19 cellular contexts compared by ENCODE assay signal in the genomic region with DNA sequence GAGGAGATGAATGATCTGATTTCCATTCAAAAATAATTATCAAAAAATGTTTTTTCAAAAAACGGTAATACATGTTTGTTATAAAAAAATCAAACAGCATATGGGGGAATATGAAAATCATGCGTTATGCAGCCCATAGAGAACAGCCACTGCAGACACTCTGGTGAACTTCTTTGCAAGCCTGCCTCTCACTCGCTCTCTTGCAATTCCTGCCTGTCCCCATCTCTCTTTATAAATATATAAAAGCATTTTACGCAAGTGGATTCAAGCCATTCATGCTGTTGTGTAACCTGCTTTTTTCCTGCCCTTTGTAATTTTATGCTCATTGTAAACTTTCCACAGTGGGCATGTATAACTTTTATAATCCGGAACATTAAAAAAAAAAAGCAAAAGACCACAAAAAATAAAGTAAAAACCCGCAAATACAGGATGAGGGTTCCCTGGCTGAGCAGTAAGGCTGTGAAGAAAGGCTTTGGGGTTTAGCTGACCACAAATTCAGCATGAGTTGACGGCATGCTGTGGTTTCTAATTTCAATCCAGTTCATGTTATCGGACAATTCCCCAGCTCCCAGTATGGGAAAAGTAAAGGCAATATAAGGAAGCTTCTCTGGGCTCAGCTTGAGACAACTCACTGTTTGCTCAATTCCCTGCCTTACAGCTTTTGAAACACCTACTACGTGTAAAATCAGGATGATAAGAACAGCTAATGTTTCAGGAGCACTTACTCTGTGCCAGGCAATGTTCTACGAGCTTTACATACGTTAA. TPM values are rescaled to one million over a fixed set of nuclear protein-coding genes. Genes with fewer than 3 reads are reported as not detected.
A peak's percentile ranks its signal among the peaks of the same experiment; 100 is the strongest.
DNase-seq lines count a peak whose midpoint lies in the region; ATAC-seq and TF ChIP-seq lines count a peak whose summit lies in the region.
"Had no signal": no experiment of that assay in that cellular context is flagged by ENCODE, and none has a peak within 500 bp of the region (broad histone marks: within the 10 kb centered on the region; RNA-seq: fewer than 3 reads in every experiment).

No MANE protein-coding gene starts in this region.

- H3K36me3 ChIP-seq in DND-41 (ENCODE audit: insufficient read depth, low read length) (no peaks in the 10 kb centered on the region), SK-N-MC (ENCODE audit: insufficient read depth, low read length) (no peaks in the 10 kb centered on the region), right atrium auricular region (no peaks in the 10 kb centered on the region)
- H3K36me3 ChIP-seq: gastroesophageal sphincter, ovary had no signal

- H3K9me3 ChIP-seq in DND-41 (ENCODE audit: insufficient read depth, low read length, severe bottlenecking) = no peaks in the 10 kb centered on the region
- H3K9me3 ChIP-seq in SK-N-MC (ENCODE audit: low read depth, low read length) = no peaks in the 10 kb centered on the region
- H3K9me3 ChIP-seq in right atrium auricular region = no peaks in the 10 kb centered on the region
- H3K9me3 ChIP-seq: gastroesophageal sphincter, ovary, SK-N-SH had no signal

- DNase-seq in AG09309 (ENCODE audit: low read depth) = peak; percentile 39
- peak; percentile 18 for DNase-seq in DND-41
- no peak for DNase-seq in SK-N-MC (ENCODE audit: low read depth, low spot score)
- DNase-seq in choroid plexus epithelial cell (ENCODE audit: low read depth) = peak; percentile 60
- DNase-seq in NCI-H69 (lab: John Stamatoyannopoulos, UW) = no peak
- DNase-seq in right atrium auricular region (ENCODE audit: low spot score) = no peak
- no peak for DNase-seq in HUDEP-2 (lab: John Stamatoyannopoulos, UW; ENCODE audit: unreplicated experiment in 76 of 76)
- DNase-seq: activated CD4-positive, alpha-beta T cell treated with anti-CD3 and anti-CD28 coated beads, Interleukin-2, amount 50 U/mL, for 1 hour; erythroblast; Karpas-422; left ventricle myocardium superior; NCI-H1417 treated with DMSO at 0.1 percent for 48 hours; ovary; PC-9; SK-N-SH; stimulated activated CD4-positive, alpha-beta T cell treated with anti-CD3 and anti-CD28 coated beads, Interleukin-4, amount 100 ng/mL, for 1 hour had no signal

- TF ChIP-seq CTCF in AG09309 (IDR thresholded peaks at IDR 0.05; ENCODE audit: control insufficient read depth, insufficient read depth, low read depth, low read length, missing control alignments) = no peak
- no peak for TF ChIP-seq CTCF in DND-41 (IDR thresholded peaks at IDR 0.05; ENCODE audit: borderline replicate concordance, extremely low read depth, low read length, poor library complexity, severe bottlenecking)
- TF ChIP-seq CTCF in choroid plexus epithelial cell (conservative IDR thresholded peaks at IDR 0.05; ENCODE audit: low read depth, low read length) = no peak
- no peak for TF ChIP-seq CTCF in right atrium auricular region (IDR thresholded peaks at IDR 0.05)

- no peak overlapping the region for H3K4me2 ChIP-seq in DND-41 (ENCODE audit: insufficient read depth, low read length)
- H3K4me2 ChIP-seq: PC-9, SK-N-SH had no signal

- no peaks in the 10 kb centered on the region for H3K79me2 ChIP-seq in DND-41 (ENCODE audit: insufficient read depth, low read length)

- H3K27ac ChIP-seq in DND-41 (ENCODE audit: low read length) (no peak overlapping the region), SK-N-MC (peak overlapping the region; percentile 87), right atrium auricular region (no peak overlapping the region)
- H3K27ac ChIP-seq: gastroesophageal sphincter, ovary, PC-9 had no signal

- H3K27me3 ChIP-seq in DND-41 (ENCODE audit: insufficient read depth, low read length, poor library complexity) (peaks cover 56% of the 10 kb centered on the region), right atrium auricular region (no peaks in the 10 kb centered on the region)
- H3K27me3 ChIP-seq: ovary had no signal

- no peaks in the 10 kb centered on the region for H3K4me1 ChIP-seq in DND-41 (ENCODE audit: insufficient read depth, low read length)
- H3K4me1 ChIP-seq in right atrium auricular region = no peaks in the 10 kb centered on the region
- H3K4me1 ChIP-seq: gastroesophageal sphincter had no signal

- peak; percentile 58; the same call in 2 of the 3 replicates for ATAC-seq in DND-41 (ENCODE audit: insufficient read depth, low read depth)
- ATAC-seq in HG03342 (IDR thresholded peaks at IDR 0.05; ENCODE audit: unreplicated experiment) = no peak
- ATAC-seq: gastroesophageal sphincter, HCT116, left ventricle myocardium superior had no signal

- no peak overlapping the region for H2AFZ ChIP-seq in DND-41 (ENCODE audit: low read depth, low read length)
- H2AFZ ChIP-seq: PC-9 had no signal

- H3K9ac ChIP-seq in DND-41 (ENCODE audit: low read depth, low read length) (no peak overlapping the region), SK-N-MC (ENCODE audit: insufficient read length) (peak overlapping the region; percentile 48)
- H3K9ac ChIP-seq: SK-N-SH had no signal

- H4K20me1 ChIP-seq in DND-41 (ENCODE audit: insufficient read depth, low read length) = peaks cover 29% of the 10 kb centered on the region

- H3K4me3 ChIP-seq in AG09309 (ENCODE audit: control insufficient read depth, low read depth, low read length) (no peak overlapping the region), DND-41 (ENCODE audit: low read depth in 1 of 2, low read length in 2 of 2) (no peak overlapping the region), SK-N-MC (peak overlapping the region; percentile 44), choroid plexus epithelial cell (ENCODE audit: low read depth, low read length) (no peak overlapping the region), right atrium auricular region (no peak overlapping the region)
- H3K4me3 ChIP-seq: gastroesophageal sphincter, ovary, PC-9 had no signal

RNA-seq across cellular contexts. Expression of a gene that starts 52.8 kb away (rescaled TPM):
- total RNA-seq in right atrium auricular region = 10 to 100 TPM; 10.4 to 12.5 TPM

Comparison
In these comparisons a context has a peak if more than half of its experiments do, and no peak if none do; other contexts are left out.
1. DNase-seq: peak in AG09309 (single experiment), DND-41 (single experiment) and choroid plexus epithelial cell (single experiment); none in SK-N-MC (single experiment), NCI-H69 (single experiment), right atrium auricular region (single experiment) and HUDEP-2 (0 of 76).